8 cellular contexts compared by ENCODE assay signal in the genomic region with DNA sequence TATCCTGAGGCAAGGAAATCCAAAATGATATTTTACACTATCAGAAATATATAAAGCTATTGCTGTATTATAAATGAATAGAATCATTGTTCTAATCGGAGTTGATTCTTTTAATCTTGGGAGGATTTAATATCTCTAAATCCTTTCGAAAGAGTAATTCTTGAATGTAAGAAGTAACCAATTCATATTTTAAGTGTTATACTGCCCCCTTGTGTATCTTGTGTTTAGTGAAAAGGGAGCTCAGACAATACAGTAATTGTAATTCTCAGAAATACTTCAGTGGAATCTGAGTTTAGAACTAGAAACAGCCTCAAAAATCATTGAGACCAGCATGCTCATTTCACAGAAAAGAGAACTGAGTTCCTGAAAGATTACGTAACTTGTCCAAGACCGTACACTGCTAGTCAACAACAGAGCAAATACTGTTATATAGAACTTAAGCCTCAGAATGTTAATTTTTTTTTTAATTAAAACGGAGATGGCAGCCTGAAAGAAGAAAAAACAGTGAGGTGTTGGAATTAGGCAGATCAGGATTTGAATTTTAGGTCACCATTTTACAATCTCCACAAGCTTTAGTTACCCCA. TPM values are rescaled to one million over a fixed set of nuclear protein-coding genes. Genes with fewer than 3 reads are reported as not detected.
DNase-seq lines count a peak whose midpoint lies in the region; FAIRE-seq and TF ChIP-seq lines count a peak whose summit lies in the region.

No MANE protein-coding gene starts in this region.

- no peaks in the 10 kb centered on the region for H3K36me3 ChIP-seq in ovary

- no peak for FAIRE-seq in urothelium cell line (lab: Jason Lieb, UNC)

- intact Hi-C loops in ovary (cut with DNase I), result loop anchor here in 1 of 4 donors (5.0 kb wide), 1 partner anchor 350 kb away; no protein-coding TSS in a partner anchor

- H3K27me3 ChIP-seq in ovary, result no peaks in the 10 kb centered on the region

- no peak overlapping the region for H3K27ac ChIP-seq in ovary

- H3K9me3 ChIP-seq in ovary, result no peaks in the 10 kb centered on the region

- DNase-seq in DMS79 treated with DMSO at 0.1 percent for 48 hours (lab: John Stamatoyannopoulos, UW), result peak; percentile 44
- DNase-seq in HCEC 1CT, result peak; percentile 50
- DNase-seq in NCI-H1436 (lab: John Stamatoyannopoulos, UW), result peak; percentile 68
- peak; percentile 73 for DNase-seq in SKM-1 treated with dmso at 0.1 percent for 144 hours (lab: John Stamatoyannopoulos, UW; ENCODE audit: unreplicated experiment)
- peak; percentile 49 for DNase-seq in fibroblast of the conjunctiva (ENCODE audit: low read depth)
- no peak for DNase-seq in ovary
- DNase-seq in urothelium cell line (ENCODE audit: low spot score), result no peak
- no peak for DNase-seq in mucosa of gallbladder (ENCODE audit: low spot score)

- no peak for TF ChIP-seq EP300 in ovary (IDR thresholded peaks at IDR 0.05)

- no peak overlapping the region for H3K4me3 ChIP-seq in ovary

- no peaks in the 10 kb centered on the region for H3K4me1 ChIP-seq in ovary (ENCODE audit: insufficient read depth)

- no peak for TF ChIP-seq POLR2A in ovary (IDR thresholded peaks at IDR 0.05)

- WGBS in ovary, 3 donors, result 30 to 36% (median 32%) methylated on average over 5 of the region's 5 CpGs

- peak; percentile 27 to 59 (median 53) for TF ChIP-seq CTCF in ovary (IDR thresholded peaks at IDR 0.05)

RNA-seq across cellular contexts. Expression of a gene that starts 42.9 kb away (rescaled TPM):
- total RNA-seq in ovary (1 to 10 TPM in 3 of 7 donors, under 1 TPM in 4; 0.23 to 6.3 (median 0.83) TPM), mucosa of gallbladder (8.0 TPM)
- under 1 TPM; 0.04 to 0.12 TPM for polyA plus RNA-seq in ovary

Comparison
In these comparisons a context has a peak if more than half of its experiments do, and no peak if none do; other contexts are left out.
1. DNase-seq: peak in DMS79 treated with DMSO at 0.1 percent for 48 hours (single experiment), HCEC 1CT (single experiment), NCI-H1436 (single experiment), SKM-1 treated with dmso at 0.1 percent for 144 hours (single experiment) and fibroblast of the conjunctiva (single experiment); none in ovary (0 of 5), urothelium cell line (single experiment) and mucosa of gallbladder (single experiment).